ENCODE assay signal across 1 cellular context in the genomic region with DNA sequence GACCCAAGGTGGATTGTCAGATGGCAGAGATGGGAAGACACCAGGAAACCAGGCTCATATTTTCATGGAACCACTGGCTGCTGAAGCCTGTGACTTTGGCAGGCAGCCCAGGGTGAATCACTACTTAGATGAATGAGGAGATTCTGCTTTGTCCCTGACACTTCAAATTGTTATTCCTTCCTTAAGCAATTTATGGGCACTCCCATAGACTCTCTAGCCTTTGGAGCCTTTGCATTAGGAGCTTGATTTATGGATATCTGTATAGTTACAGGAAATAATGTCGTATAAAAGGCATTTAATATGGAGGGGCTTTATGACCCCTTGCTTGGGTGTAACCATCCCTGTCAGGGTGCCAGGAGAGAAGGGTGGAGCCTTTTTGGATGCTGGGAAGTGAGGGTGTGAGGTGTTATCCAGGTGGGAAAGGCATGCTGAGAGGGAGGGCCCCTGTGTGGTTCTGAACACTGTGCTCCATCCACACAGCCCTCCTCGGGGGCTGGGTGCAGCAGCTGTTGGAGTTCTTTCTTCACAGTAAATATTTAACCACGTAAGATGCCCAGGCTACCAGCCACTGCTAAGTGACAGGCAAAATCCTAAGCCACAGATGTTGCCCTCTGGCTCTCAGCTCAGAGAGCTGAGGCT.
TF ChIP-seq lines count a peak whose summit lies in the region.

No MANE protein-coding gene starts in this region.

TF ChIP-seq in HCT116, 20 proteins besides CTCF, POLR2A, EP300 and RAD21:
- TF ChIP-seq ELF1 (IDR thresholded peaks at IDR 0.05; ENCODE audit: borderline replicate concordance, low read depth): no peak
- peak; percentile 36 for TF ChIP-seq TCF7L2 (IDR thresholded peaks at IDR 0.05; ENCODE audit: borderline replicate concordance, extremely low read depth, insufficient read depth, insufficient read length)
- TF ChIP-seq, protein P1, sequence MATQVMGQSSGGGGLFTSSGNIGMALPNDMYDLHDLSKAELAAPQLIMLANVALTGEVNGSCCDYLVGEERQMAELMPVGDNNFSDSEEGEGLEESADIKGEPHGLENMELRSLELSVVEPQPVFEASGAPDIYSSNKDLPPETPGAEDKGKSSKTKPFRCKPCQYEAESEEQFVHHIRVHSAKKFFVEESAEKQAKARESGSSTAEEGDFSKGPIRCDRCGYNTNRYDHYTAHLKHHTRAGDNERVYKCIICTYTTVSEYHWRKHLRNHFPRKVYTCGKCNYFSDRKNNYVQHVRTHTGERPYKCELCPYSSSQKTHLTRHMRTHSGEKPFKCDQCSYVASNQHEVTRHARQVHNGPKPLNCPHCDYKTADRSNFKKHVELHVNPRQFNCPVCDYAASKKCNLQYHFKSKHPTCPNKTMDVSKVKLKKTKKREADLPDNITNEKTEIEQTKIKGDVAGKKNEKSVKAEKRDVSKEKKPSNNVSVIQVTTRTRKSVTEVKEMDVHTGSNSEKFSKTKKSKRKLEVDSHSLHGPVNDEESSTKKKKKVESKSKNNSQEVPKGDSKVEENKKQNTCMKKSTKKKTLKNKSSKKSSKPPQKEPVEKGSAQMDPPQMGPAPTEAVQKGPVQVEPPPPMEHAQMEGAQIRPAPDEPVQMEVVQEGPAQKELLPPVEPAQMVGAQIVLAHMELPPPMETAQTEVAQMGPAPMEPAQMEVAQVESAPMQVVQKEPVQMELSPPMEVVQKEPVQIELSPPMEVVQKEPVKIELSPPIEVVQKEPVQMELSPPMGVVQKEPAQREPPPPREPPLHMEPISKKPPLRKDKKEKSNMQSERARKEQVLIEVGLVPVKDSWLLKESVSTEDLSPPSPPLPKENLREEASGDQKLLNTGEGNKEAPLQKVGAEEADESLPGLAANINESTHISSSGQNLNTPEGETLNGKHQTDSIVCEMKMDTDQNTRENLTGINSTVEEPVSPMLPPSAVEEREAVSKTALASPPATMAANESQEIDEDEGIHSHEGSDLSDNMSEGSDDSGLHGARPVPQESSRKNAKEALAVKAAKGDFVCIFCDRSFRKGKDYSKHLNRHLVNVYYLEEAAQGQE (IDR thresholded peaks at IDR 0.05; ENCODE audit: low read depth): no peak
- TF ChIP-seq FOSL1 (IDR thresholded peaks at IDR 0.05; ENCODE audit: low read depth): peak; percentile 79
- TF ChIP-seq, protein P2, sequence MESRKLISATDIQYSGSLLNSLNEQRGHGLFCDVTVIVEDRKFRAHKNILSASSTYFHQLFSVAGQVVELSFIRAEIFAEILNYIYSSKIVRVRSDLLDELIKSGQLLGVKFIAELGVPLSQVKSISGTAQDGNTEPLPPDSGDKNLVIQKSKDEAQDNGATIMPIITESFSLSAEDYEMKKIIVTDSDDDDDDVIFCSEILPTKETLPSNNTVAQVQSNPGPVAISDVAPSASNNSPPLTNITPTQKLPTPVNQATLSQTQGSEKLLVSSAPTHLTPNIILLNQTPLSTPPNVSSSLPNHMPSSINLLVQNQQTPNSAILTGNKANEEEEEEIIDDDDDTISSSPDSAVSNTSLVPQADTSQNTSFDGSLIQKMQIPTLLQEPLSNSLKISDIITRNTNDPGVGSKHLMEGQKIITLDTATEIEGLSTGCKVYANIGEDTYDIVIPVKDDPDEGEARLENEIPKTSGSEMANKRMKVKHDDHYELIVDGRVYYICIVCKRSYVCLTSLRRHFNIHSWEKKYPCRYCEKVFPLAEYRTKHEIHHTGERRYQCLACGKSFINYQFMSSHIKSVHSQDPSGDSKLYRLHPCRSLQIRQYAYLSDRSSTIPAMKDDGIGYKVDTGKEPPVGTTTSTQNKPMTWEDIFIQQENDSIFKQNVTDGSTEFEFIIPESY (IDR thresholded peaks at IDR 0.05; ENCODE audit: extremely low read depth, insufficient replicate concordance, low read length): no peak
- TF ChIP-seq EZH2 (IDR thresholded peaks at IDR 0.05): no peak
- no peak for TF ChIP-seq ZFX (IDR thresholded peaks at IDR 0.05)
- peak; percentile 75 for TF ChIP-seq JUND (IDR thresholded peaks at IDR 0.05)
- no peak for TF ChIP-seq EGR1 (IDR thresholded peaks at IDR 0.05; ENCODE audit: low read depth)
- peak; percentile 32; the same call in 1 of the 2 replicates for TF ChIP-seq POLR2AphosphoS5 (IDR thresholded peaks at IDR 0.05; ENCODE audit: low read depth, low read length)
- TF ChIP-seq SP1 (IDR thresholded peaks at IDR 0.05; ENCODE audit: low read depth): peak; percentile 76
- TF ChIP-seq YY1 (IDR thresholded peaks at IDR 0.05; ENCODE audit: extremely low read depth, insufficient replicate concordance, low read depth, low read length): peak; percentile 36
- TF ChIP-seq, protein P3, sequence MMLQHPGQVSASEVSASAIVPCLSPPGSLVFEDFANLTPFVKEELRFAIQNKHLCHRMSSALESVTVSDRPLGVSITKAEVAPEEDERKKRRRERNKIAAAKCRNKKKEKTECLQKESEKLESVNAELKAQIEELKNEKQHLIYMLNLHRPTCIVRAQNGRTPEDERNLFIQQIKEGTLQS (IDR thresholded peaks at IDR 0.05): no peak
- no peak for TF ChIP-seq EZH2phosphoT487 (IDR thresholded peaks at IDR 0.05; ENCODE audit: borderline replicate concordance)
- TF ChIP-seq, protein P4, sequence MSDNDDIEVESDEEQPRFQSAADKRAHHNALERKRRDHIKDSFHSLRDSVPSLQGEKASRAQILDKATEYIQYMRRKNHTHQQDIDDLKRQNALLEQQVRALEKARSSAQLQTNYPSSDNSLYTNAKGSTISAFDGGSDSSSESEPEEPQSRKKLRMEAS (IDR thresholded peaks at IDR 0.05): peak; percentile 69
- TF ChIP-seq CEBPB (IDR thresholded peaks at IDR 0.05; ENCODE audit: low read depth): peak; percentile 62
- TF ChIP-seq SIN3A (IDR thresholded peaks at IDR 0.05; ENCODE audit: low read depth): peak; percentile 74; the same call in 1 of the 2 replicates
- no peak for TF ChIP-seq ZNF274 (IDR thresholded peaks at IDR 0.05; ENCODE audit: low read depth, low read length)
- peak; percentile 86 for TF ChIP-seq CBX3 (IDR thresholded peaks at IDR 0.05; ENCODE audit: low read depth)
- TF ChIP-seq SRF (IDR thresholded peaks at IDR 0.05; ENCODE audit: low read depth): no peak
